ENCODE assay signal across 15 cellular contexts in genomic region chr2:114729025-114729424, GRCh38.
DNase-seq lines count a peak whose midpoint lies in the region; ATAC-seq, FAIRE-seq and TF ChIP-seq lines count a peak whose summit lies in the region.
"Had no signal": no experiment of that assay in that cellular context is flagged by ENCODE, and none has a peak within 500 bp of the region (broad histone marks: within the 10 kb centered on the region; RNA-seq: fewer than 3 reads in every experiment).

No MANE protein-coding gene starts in this region.

- FAIRE-seq in H1 (lab: Jason Lieb, UNC): no peak

- H3K4me3 ChIP-seq in SK-N-SH (ENCODE audit: low read depth in 2 of 2, low read length in 1 of 2) (no peak overlapping the region), H1 (ENCODE audit: extremely low read depth in 1 of 4, insufficient read depth in 2 of 4, low read depth in 3 of 4, low read length in 4 of 4) (no peak overlapping the region)
- H3K4me3 ChIP-seq: BLaER1, uterus had no signal

- CTCF ChIA-PET in SK-N-SH (lab: Yijun Ruan, JAX): interaction anchor here (0.6 kb wide), 1 partner anchor 10 kb away, joined by 3 read pairs; no protein-coding TSS in a partner anchor
- CTCF ChIA-PET in H1 (lab: Charles Lee; ENCODE audit: partially characterized antibody): interaction anchor here (0.7 to 1.2 kb wide), 2 partner anchors 10 to 14 kb away, joined by 3 to 4 read pairs; no protein-coding TSS in a partner anchor

- H4K8ac ChIP-seq in H1 (ENCODE audit: extremely low read depth, insufficient read depth, low read length): no peak overlapping the region

- no peak for ATAC-seq in SK-N-SH treated with all-trans-retinoic acid at 6 μM for 48 hours
- no peak for ATAC-seq in HG03460 (IDR thresholded peaks at IDR 0.05; ENCODE audit: unreplicated experiment)

- no peaks in the 10 kb centered on the region for H3K79me1 ChIP-seq in H1 (ENCODE audit: low read depth, low read length)

- H3K4me1 ChIP-seq in SK-N-SH (ENCODE audit: control insufficient read depth in 1 of 2, insufficient read depth in 2 of 2, low read depth in 1 of 2, low read length in 1 of 2) (no peaks in the 10 kb centered on the region), H1 (replicated peaks in 1 of 4; ENCODE audit: control insufficient read depth in 3 of 4, insufficient read depth in 4 of 4, low read length in 3 of 4) (peaks cover 0 to 3% (median 0%) of the 10 kb centered on the region in 4 experiments; a peak in 1 of 7 replicates)
- H3K4me1 ChIP-seq: BLaER1, uterus had no signal

- H3K23ac ChIP-seq in H1 (ENCODE audit: insufficient read length): no peak overlapping the region

- no peak overlapping the region for H2BK120ac ChIP-seq in H1 (replicated peaks; ENCODE audit: low read depth, low read length)

- H2BK5ac ChIP-seq in H1 (ENCODE audit: low read depth, low read length): no peak overlapping the region

- 18% methylated on average over 5 of the region's 5 CpGs for WGBS in SK-N-SH (ENCODE audit: low lambda C conversion rate)
- 81% methylated on average over 5 of the region's 5 CpGs; no CpG with 5 or more reads in 1 of the 2 experiments for WGBS in H1 (ENCODE audit: extremely low coverage in 1 of 2, insufficient coverage in 1 of 2, insufficient read length in 1 of 2, insufficient replicate concordance in 2 of 2, low coverage in 1 of 2, low lambda C conversion rate in 2 of 2, missing lambda C conversion rate in 1 of 2), 2 experiments

- POLR2A ChIA-PET in SK-N-SH (lab: Yijun Ruan, JAX): no interaction called here
- POLR2A ChIA-PET in H1 (lab: Charles Lee; ENCODE audit: partially characterized antibody): no interaction called here

- no peaks in the 10 kb centered on the region for H3K27me3 ChIP-seq in SK-N-SH (ENCODE audit: insufficient read depth)
- H3K27me3 ChIP-seq in H1 (replicated peaks in 1 of 4; ENCODE audit: control insufficient read depth in 3 of 4, extremely low read depth in 1 of 4, insufficient read depth in 3 of 4, low read length in 3 of 4): no peaks in the 10 kb centered on the region
- H3K27me3 ChIP-seq: BLaER1, uterus had no signal

- no peak overlapping the region for H3K4ac ChIP-seq in H1 (replicated peaks; ENCODE audit: insufficient read length, low read depth, low read length)

- H4K91ac ChIP-seq in H1 (replicated peaks; ENCODE audit: insufficient read length, low read length): no peak overlapping the region

- H3K9ac ChIP-seq in SK-N-SH (no peak overlapping the region), H1 (replicated peaks in 1 of 4; ENCODE audit: extremely low read depth in 1 of 4, low read depth in 3 of 4, low read length in 3 of 4) (no peak overlapping the region)
- H3K9ac ChIP-seq: BLaER1 had no signal

- no peaks in the 10 kb centered on the region for H3K79me2 ChIP-seq in SK-N-SH (ENCODE audit: insufficient read depth)
- no peaks in the 10 kb centered on the region for H3K79me2 ChIP-seq in H1 (ENCODE audit: control insufficient read depth in 1 of 2, insufficient read depth in 2 of 2, low read length in 2 of 2)

- no peak overlapping the region for H2BK15ac ChIP-seq in H1 (ENCODE audit: low read length)

- no peak overlapping the region for H2AK5ac ChIP-seq in H1 (ENCODE audit: low read depth, low read length)

- H3K56ac ChIP-seq in H1 (replicated peaks; ENCODE audit: insufficient read length, low read depth, low read length): no peak overlapping the region

- no peak for TF ChIP-seq EP300 in SK-N-SH (IDR thresholded peaks at IDR 0.05; ENCODE audit: borderline replicate concordance in 1 of 2, low read depth in 1 of 2, low read length in 1 of 2)
- no peak for TF ChIP-seq EP300 in H1 (IDR thresholded peaks at IDR 0.05; ENCODE audit: borderline replicate concordance in 1 of 2, low read depth in 2 of 2, low read length in 2 of 2)

- H3K14ac ChIP-seq in H1 (ENCODE audit: insufficient read length): no peak overlapping the region

- TF ChIP-seq POLR2A in H1 (IDR thresholded peaks at IDR 0.05; ENCODE audit: control extremely low read depth in 1 of 2, low read depth in 2 of 2, low read length in 2 of 2): no peak

- H4K20me1 ChIP-seq in SK-N-SH (ENCODE audit: insufficient read depth) (no peaks in the 10 kb centered on the region), H1 (replicated peaks in 1 of 2; ENCODE audit: control insufficient read depth in 1 of 2, insufficient read depth in 2 of 2, low read length in 2 of 2) (no peaks in the 10 kb centered on the region)
- H4K20me1 ChIP-seq: BLaER1 had no signal

- H3F3A ChIP-seq in SK-N-SH (replicated peaks; ENCODE audit: insufficient read depth): no peaks in the 10 kb centered on the region

- no peaks in the 10 kb centered on the region for H3K36me3 ChIP-seq in SK-N-SH (replicated peaks in 1 of 2; ENCODE audit: control insufficient read depth in 1 of 2, insufficient read depth in 2 of 2, low read length in 1 of 2)
- H3K36me3 ChIP-seq in H1 (ENCODE audit: control insufficient read depth in 2 of 4, insufficient read depth in 4 of 4, low read length in 3 of 4): no peaks in the 10 kb centered on the region
- H3K36me3 ChIP-seq: BLaER1, uterus had no signal

- TF ChIP-seq CTCF in SK-N-SH (IDR thresholded peaks at IDR 0.05): 0 out of 2 replicates have a peak, but pooled peaks have one; percentile 11
- peak in 2 of 3 experiments; percentile 30 to 56; a peak in 2 of 4 replicates for TF ChIP-seq CTCF in H1 (IDR thresholded peaks at IDR 0.05; ENCODE audit: control extremely low read depth in 1 of 3, insufficient read depth in 1 of 3, low read depth in 1 of 3, low read length in 3 of 3)

- H4K5ac ChIP-seq in H1 (ENCODE audit: insufficient read length, low read depth, low read length): no peak overlapping the region

- TF ChIP-seq RAD21 in SK-N-SH (IDR thresholded peaks at IDR 0.05; ENCODE audit: low read length) (no peak), H1 (IDR thresholded peaks at IDR 0.05 in 1 of 2, conservative IDR thresholded peaks at IDR 0.05 in 1 of 2; ENCODE audit: low read depth in 2 of 2, low read length in 2 of 2) (peak; percentile 68 to 72)

- H3K18ac ChIP-seq in H1 (ENCODE audit: extremely low read depth, low read length): no peak overlapping the region

- DNase-seq in SK-N-SH (no peak), NCI-H2196 (lab: John Stamatoyannopoulos, UW; ENCODE audit: unreplicated experiment) (peak; percentile 60), H1 (ENCODE audit: low read depth in 1 of 2, low spot score in 2 of 2) (no peak), retina (peak; percentile 13), A172 (ENCODE audit: low spot score) (no peak), HuH-7 (ENCODE audit: low spot score) (no peak)
- DNase-seq: activated CD4-positive, alpha-beta T cell treated with anti-CD3 and anti-CD28 coated beads, Interleukin-2, amount 10 ng/mL, durations not matched to agents 7 days and 5 days; immature natural killer cell; nephron progenitor cell; stimulated activated CD4-positive, alpha-beta T cell treated with anti-CD3 and anti-CD28 coated beads, Interleukin-12 subunit alpha, Interleukin-12 subunit beta, amount 100 ng/mL, for 4 hours; stimulated activated CD8-positive, alpha-beta memory T cell treated with anti-CD3 and anti-CD28 coated beads, Interleukin-4, amount 100 ng/mL, for 48 hours; uterus had no signal

- H3K4me2 ChIP-seq in SK-N-SH (no peak overlapping the region), H1 (ENCODE audit: insufficient read depth in 1 of 2, low read depth in 2 of 2, low read length in 2 of 2) (no peak overlapping the region)
- H3K4me2 ChIP-seq: BLaER1 had no signal

- H3K9me2 ChIP-seq in SK-N-SH: no peaks in the 10 kb centered on the region

- H2AFZ ChIP-seq in SK-N-SH (ENCODE audit: low read depth): no peak overlapping the region
- peak overlapping the region; percentile 98 for H2AFZ ChIP-seq in H1 (ENCODE audit: low read length)

- H3K9me3 ChIP-seq in SK-N-SH (no peaks in the 10 kb centered on the region), H1 (ENCODE audit: insufficient read depth in 2 of 2, low read depth in 1 of 2, low read length in 1 of 2) (0 out of 4 replicates have a peak, but pooled peaks cover 0 to 6% of the 10 kb centered on the region in 2 experiments)
- H3K9me3 ChIP-seq: BLaER1, uterus had no signal

- H2BK20ac ChIP-seq in H1 (ENCODE audit: low read length): no peak overlapping the region

- no peaks in the 10 kb centered on the region for H3K23me2 ChIP-seq in H1 (ENCODE audit: low read depth, low read length)

- H3K27ac ChIP-seq in SK-N-SH (ENCODE audit: low read depth in 2 of 2, low read length in 1 of 2) (no peak overlapping the region), H1 (ENCODE audit: low read depth, low read length) (no peak overlapping the region)
- H3K27ac ChIP-seq: BLaER1, uterus had no signal

- H2BK12ac ChIP-seq in H1 (ENCODE audit: low read depth, low read length): no peak overlapping the region

TF ChIP-seq in SK-N-SH, 30 proteins besides CTCF, POLR2A, EP300 and RAD21 (continues in another document):
- no peak for TF ChIP-seq TCF12 (IDR thresholded peaks at IDR 0.05)
- no peak for TF ChIP-seq PBX3 (IDR thresholded peaks at IDR 0.05)

TF ChIP-seq in SK-N-SH treated with all-trans-retinoic acid at 6 μM for 48 hours, 23 proteins besides CTCF, POLR2A, EP300 and RAD21 (continues in another document):
- no peak for TF ChIP-seq ZNF8 (CRISPR knock-in tag; IDR thresholded peaks at IDR 0.05)
- no peak for TF ChIP-seq TCF4 (CRISPR knock-in tag; IDR thresholded peaks at IDR 0.05; ENCODE audit: borderline replicate concordance)

TF ChIP-seq in H1, 55 proteins besides CTCF, POLR2A, EP300 and RAD21:
- no peak for TF ChIP-seq NRF1 (IDR thresholded peaks at IDR 0.05; ENCODE audit: low read depth, low read length)
- no peak for TF ChIP-seq TEAD4 (IDR thresholded peaks at IDR 0.05; ENCODE audit: low read depth, low read length)

Comparison
In these comparisons a context has a peak if more than half of its experiments do, and no peak if none do; other contexts are left out.
1. DNase-seq: peak in NCI-H2196 (single experiment) and retina (single experiment); none in SK-N-SH (single experiment), H1 (0 of 2), A172 (single experiment) and HuH-7 (single experiment).
2. Of the 17 proteins assayed by ChIP-seq in both H1 and SK-N-SH: peak only in H1: RAD21; only in SK-N-SH: none; in both: CTCF; in neither: 15.